9 cellular contexts compared by ENCODE assay signal in the genomic region with DNA sequence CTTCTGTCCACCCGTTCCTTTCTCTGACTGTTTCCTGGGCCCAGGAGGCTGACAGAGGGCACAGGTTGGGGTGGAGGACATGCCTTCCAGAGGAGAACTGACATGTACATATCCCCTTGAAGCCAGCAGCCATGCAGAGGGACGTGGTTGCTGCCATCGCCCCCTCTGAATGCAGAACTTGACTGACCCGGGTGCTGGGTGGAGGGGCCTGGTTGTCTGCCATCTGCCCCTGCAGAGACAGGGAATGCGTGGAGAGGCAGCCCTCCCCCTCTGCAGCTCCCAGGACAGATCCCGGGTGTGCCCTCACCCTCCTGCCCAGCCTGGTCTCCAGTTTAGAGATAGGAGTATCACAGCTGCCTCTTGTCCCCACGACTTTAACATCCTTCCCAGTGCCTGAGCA.
"Had no signal": no experiment of that assay in that cellular context is flagged by ENCODE, and none has a peak within 500 bp of the region (broad histone marks: within the 10 kb centered on the region; RNA-seq: fewer than 3 reads in every experiment).

No MANE protein-coding gene starts in this region.

- H3K4me3 Mint-ChIP-seq: IgD-negative memory B cell had no signal

- ATAC-seq: HepG2, K562 had no signal

- FAIRE-seq: HepG2, HTR-8/SVneo, K562 had no signal

- H3K4me1 Mint-ChIP-seq: IgD-negative memory B cell had no signal

- H3K27ac ChIP-seq: HL-60, KMS-11 had no signal

- DNase-seq: IMR-90, KBM-7, KG1 had no signal

- H3K9me3 Mint-ChIP-seq: IgD-negative memory B cell had no signal

- H3K4me3 ChIP-seq: K562 had no signal

- H3K9ac ChIP-seq: KMS-11 had no signal

- H3K36me3 Mint-ChIP-seq: IgD-negative memory B cell had no signal

- H3K27ac Mint-ChIP-seq: IgD-negative memory B cell had no signal

- H3K4me2 ChIP-seq: KMS-11 had no signal
